In genomic region chr1:15678578-15678977, GRCh38 we compare ENCODE assay signal across 9 cellular contexts. TPM values are rescaled to one million over a fixed set of nuclear protein-coding genes. Genes with fewer than 3 reads are reported as not detected.
A peak's percentile ranks its signal among the peaks of the same experiment; 100 is the strongest.
DNase-seq lines count a peak whose midpoint lies in the region; TF ChIP-seq lines count a peak whose summit lies in the region.
"Had no signal": no experiment of that assay in that cellular context is flagged by ENCODE, and none has a peak within 500 bp of the region (broad histone marks: within the 10 kb centered on the region; RNA-seq: fewer than 3 reads in every experiment).

No MANE protein-coding gene starts in this region.

- H4K8ac ChIP-seq in mesenchymal stem cell (ENCODE audit: low read length): no peak overlapping the region

- H3K14ac ChIP-seq in mesenchymal stem cell (ENCODE audit: low read length in 2 of 2): no peak overlapping the region

- peaks cover 8% of the 10 kb centered on the region for H3K9me3 Mint-ChIP-seq in mesothelial cell of epicardium
- H3K9me3 Mint-ChIP-seq in glutamatergic neuron (ENCODE audit: unreplicated experiment): peaks cover 4% of the 10 kb centered on the region

- TF ChIP-seq CTCF in GM06990 (IDR thresholded peaks at IDR 0.05; ENCODE audit: insufficient read depth, low read length, poor library complexity, severe bottlenecking) (no peak), mesothelial cell of epicardium (IDR thresholded peaks at IDR 0.05; ENCODE audit: unreplicated experiment) (no peak), glutamatergic neuron (IDR thresholded peaks at IDR 0.05; ENCODE audit: partially characterized antibody, unreplicated experiment) (no peak)

- DNase-seq in GM06990 (ENCODE audit: extremely low read depth, insufficient read length) (peak; percentile 38), M059J (ENCODE audit: low read depth) (peak; percentile 92), astrocyte of the hippocampus (ENCODE audit: low read depth, low spot score) (peak; percentile 67), mesenchymal stem cell (peak; percentile 73), mesothelial cell of epicardium (ENCODE audit: low spot score in 2 of 2, unreplicated experiment in 2 of 2) (no peak), glutamatergic neuron (no peak), NCI-H526 treated with DMSO at 0.1 percent for 48 hours (lab: John Stamatoyannopoulos, UW) (no peak), amygdala (lab: John Stamatoyannopoulos, UW) (no peak)
- DNase-seq: psoas muscle had no signal

- H3K18ac ChIP-seq in mesenchymal stem cell (ENCODE audit: low read depth in 1 of 2, low read length in 2 of 2): no peak overlapping the region

- H3K36me3 ChIP-seq in GM06990 (ENCODE audit: control insufficient read depth, insufficient read depth, low read length): no peaks in the 10 kb centered on the region
- H3K36me3 ChIP-seq in mesenchymal stem cell (ENCODE audit: control insufficient read depth in 1 of 2, insufficient read depth in 2 of 2, low read depth in 1 of 2, low read length in 2 of 2): no peaks in the 10 kb centered on the region

- peaks cover 12% of the 10 kb centered on the region for H3K4me1 Mint-ChIP-seq in mesothelial cell of epicardium
- H3K4me1 Mint-ChIP-seq in glutamatergic neuron (ENCODE audit: low read depth, unreplicated experiment): no peaks in the 10 kb centered on the region

- H2AK5ac ChIP-seq in mesenchymal stem cell (ENCODE audit: low read length, severe bottlenecking): no peak overlapping the region

- peaks cover 14% of the 10 kb centered on the region for H3K4me1 ChIP-seq in mesenchymal stem cell (ENCODE audit: control insufficient read depth, insufficient read depth, low read depth, low read length)

- 71% methylated on average over 1 of the region's 1 CpG for WGBS in mesenchymal stem cell

- H3K4me2 ChIP-seq in mesenchymal stem cell (ENCODE audit: low read length, poor library complexity, severe bottlenecking): no peak overlapping the region

- H3K4me3 Mint-ChIP-seq in mesothelial cell of epicardium: no peak overlapping the region
- H3K4me3 Mint-ChIP-seq in glutamatergic neuron (ENCODE audit: unreplicated experiment): no peak overlapping the region

- H3K27ac Mint-ChIP-seq in mesothelial cell of epicardium (no peak overlapping the region), glutamatergic neuron (ENCODE audit: unreplicated experiment) (no peak overlapping the region)

- no peaks in the 10 kb centered on the region for H3K9me3 ChIP-seq in mesenchymal stem cell (ENCODE audit: control insufficient read depth, low read length)
- H3K9me3 ChIP-seq: psoas muscle had no signal

- no peak overlapping the region for H3K23ac ChIP-seq in mesenchymal stem cell (ENCODE audit: low read length in 2 of 2)

- no peak overlapping the region for H3K4ac ChIP-seq in mesenchymal stem cell (ENCODE audit: low read depth in 1 of 2, low read length in 2 of 2)

- no peaks in the 10 kb centered on the region for H3K27me3 Mint-ChIP-seq in mesothelial cell of epicardium (ENCODE audit: low read depth)
- H3K27me3 Mint-ChIP-seq in glutamatergic neuron (ENCODE audit: unreplicated experiment): peaks cover 4% of the 10 kb centered on the region

- no peak overlapping the region for H2BK5ac ChIP-seq in mesenchymal stem cell (ENCODE audit: low read depth, low read length, poor library complexity, severe bottlenecking)

- no peak overlapping the region for H4K91ac ChIP-seq in mesenchymal stem cell (ENCODE audit: low read length)

- H3K36me3 Mint-ChIP-seq in mesothelial cell of epicardium (peaks cover 2% of the 10 kb centered on the region), glutamatergic neuron (ENCODE audit: unreplicated experiment) (no peaks in the 10 kb centered on the region)

- H3K9ac ChIP-seq in mesenchymal stem cell (ENCODE audit: low read length): no peak overlapping the region

- no peak overlapping the region for H3K4me3 ChIP-seq in GM06990 (replicated peaks; ENCODE audit: low read depth, low read length)
- no peak overlapping the region for H3K4me3 ChIP-seq in mesenchymal stem cell (ENCODE audit: insufficient read depth in 1 of 2, low read depth in 1 of 2, low read length in 2 of 2)
- H3K4me3 ChIP-seq: psoas muscle had no signal

- no peak overlapping the region for H2BK12ac ChIP-seq in mesenchymal stem cell (ENCODE audit: low read length in 2 of 2)

- H3K27me3 ChIP-seq in GM06990 (replicated peaks; ENCODE audit: control insufficient read depth, insufficient read depth, low read length): no peaks in the 10 kb centered on the region
- no peaks in the 10 kb centered on the region for H3K27me3 ChIP-seq in mesenchymal stem cell (ENCODE audit: control insufficient read depth in 1 of 2, insufficient read depth in 1 of 2, low read length in 2 of 2)

- H2AFZ ChIP-seq in mesenchymal stem cell (ENCODE audit: low read depth, low read length): no peak overlapping the region

- H3K79me1 ChIP-seq in mesenchymal stem cell (replicated peaks; ENCODE audit: low read length, poor library complexity, severe bottlenecking): no peaks in the 10 kb centered on the region

- no peak overlapping the region for H2BK120ac ChIP-seq in mesenchymal stem cell (ENCODE audit: low read depth, low read length)

- H3K27ac ChIP-seq in mesenchymal stem cell (ENCODE audit: low read length, poor library complexity, severe bottlenecking): no peak overlapping the region
- H3K27ac ChIP-seq: psoas muscle had no signal

- no peak overlapping the region for H2BK15ac ChIP-seq in mesenchymal stem cell (ENCODE audit: low read depth, poor library complexity, severe bottlenecking)

RNA-seq across cellular contexts. Expression of gene PLEKHM2, which starts 5.5 kb away (rescaled TPM):
- total RNA-seq in M059J (2014; rRNA removed; shearing (Covaris generic)): 35.3 and 59.1 TPM in 2 replicates
- 54.6 TPM for polyA plus RNA-seq in mesenchymal stem cell (2013, experiment 1 of 2)
- 54.8 TPM for polyA plus RNA-seq in mesenchymal stem cell (2013, experiment 2 of 2)
- total RNA-seq in mesothelial cell of epicardium (59.9 to 63.0 TPM (median 60.6 TPM) in 3 replicates), glutamatergic neuron (ENCODE audit: unreplicated experiment) (66.9 TPM)

RNA-seq across cellular contexts. Expression of gene SLC25A34, which starts 57.5 kb away (rescaled TPM):
- 0.27 and 0.44 TPM in 2 replicates for total RNA-seq in M059J (2014; rRNA removed; shearing (Covaris generic))
- 0.32 TPM for polyA plus RNA-seq in mesenchymal stem cell (2013, experiment 1 of 2)
- 0.27 TPM for polyA plus RNA-seq in mesenchymal stem cell (2013, experiment 2 of 2)
- 6.1 to 7.0 TPM (median 6.6 TPM) in 3 replicates for total RNA-seq in mesothelial cell of epicardium
- total RNA-seq in glutamatergic neuron (ENCODE audit: unreplicated experiment): 4.1 TPM

Comparison
In these comparisons a context has a peak if more than half of its experiments do, and no peak if none do; other contexts are left out.
1. DNase-seq: peak in GM06990 (single experiment), M059J (single experiment), astrocyte of the hippocampus (single experiment) and mesenchymal stem cell (single experiment); none in mesothelial cell of epicardium (0 of 2), glutamatergic neuron (single experiment), NCI-H526 treated with DMSO at 0.1 percent for 48 hours (single experiment) and amygdala (0 of 56).